In the genomic region with DNA sequence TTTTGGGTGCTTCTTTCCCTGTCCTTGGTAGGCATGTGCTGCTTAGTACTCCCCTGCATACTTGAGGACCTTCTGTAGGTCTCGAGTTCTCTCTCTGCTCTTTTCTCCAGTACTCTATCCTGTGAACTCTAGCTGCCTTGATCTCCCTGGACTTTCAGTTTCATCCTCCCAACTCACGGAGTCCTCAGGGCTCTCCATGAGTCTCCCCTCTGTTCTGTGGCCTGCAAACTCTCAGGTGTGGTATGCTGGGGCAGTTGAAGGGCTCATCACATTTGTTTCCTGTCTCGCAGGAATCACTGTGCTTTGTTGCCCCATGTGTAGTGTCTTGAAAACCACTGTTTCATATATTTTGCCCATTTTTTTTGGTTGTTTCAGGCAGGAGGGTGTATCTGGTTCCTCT, we compare ENCODE assay signal across 21 cellular contexts. TPM values are rescaled to one million over a fixed set of nuclear protein-coding genes. Genes with fewer than 3 reads are reported as not detected.
DNase-seq lines count a peak whose midpoint lies in the region; ATAC-seq and TF ChIP-seq lines count a peak whose summit lies in the region.
"Had no signal": no experiment of that assay in that cellular context is flagged by ENCODE, and none has a peak within 500 bp of the region (broad histone marks: within the 10 kb centered on the region; RNA-seq: fewer than 3 reads in every experiment).

No MANE protein-coding gene starts in this region.

- H3K27ac ChIP-seq in hepatocyte: peak overlapping the region; percentile 2
- peak overlapping the region; percentile 35 for H3K27ac ChIP-seq in subcutaneous abdominal adipose tissue (ENCODE audit: low read depth, low read length)
- H3K27ac ChIP-seq: SK-N-MC, WERI-Rb-1 had no signal

- no peaks in the 10 kb centered on the region for H3K27me3 Mint-ChIP-seq in activated naive CD4-positive, alpha-beta T cell treated with anti-CD3 and anti-CD28 coated beads, Interleukin-2, amount 50 U/mL, for 24 hours
- H3K27me3 Mint-ChIP-seq in WTC11 (ENCODE audit: low read depth): no peaks in the 10 kb centered on the region

- POLR2A ChIA-PET in WTC11 (lab: Charles Lee): no interaction called here

- H3K4me1 Mint-ChIP-seq in activated naive CD4-positive, alpha-beta T cell treated with anti-CD3 and anti-CD28 coated beads, Interleukin-2, amount 50 U/mL, for 24 hours: peaks cover 61% of the 10 kb centered on the region
- peaks cover 19% of the 10 kb centered on the region for H3K4me1 Mint-ChIP-seq in WTC11

- TF ChIP-seq CTCF in WTC11 (IDR thresholded peaks at IDR 0.05) (no peak), hepatocyte (IDR thresholded peaks at IDR 0.05; ENCODE audit: poor library complexity) (no peak)

- H3K4me1 ChIP-seq in hepatocyte (ENCODE audit: insufficient read depth) (peaks cover 11% of the 10 kb centered on the region), subcutaneous abdominal adipose tissue (ENCODE audit: control insufficient read depth in 5 of 5, insufficient read depth in 5 of 5, low read length in 5 of 5) (peaks cover 6 to 44% (median 30%) of the 10 kb centered on the region in 5 donors)

- WGBS in hepatocyte (ENCODE audit: low lambda C conversion rate, missing lambda C conversion rate): 93% methylated on average over 3 of the region's 3 CpGs

- no peaks in the 10 kb centered on the region for H4K20me1 ChIP-seq in hepatocyte (ENCODE audit: insufficient read depth, poor library complexity, severe bottlenecking)

- no peaks in the 10 kb centered on the region for H3K9me2 ChIP-seq in hepatocyte (replicated peaks; ENCODE audit: insufficient read depth)

- H3K27me3 ChIP-seq in hepatocyte: no peaks in the 10 kb centered on the region
- H3K27me3 ChIP-seq in subcutaneous abdominal adipose tissue (ENCODE audit: control insufficient read depth in 5 of 5, insufficient read depth in 4 of 5, low read length in 5 of 5): no peaks in the 10 kb centered on the region

- H3K27ac Mint-ChIP-seq in activated naive CD4-positive, alpha-beta T cell treated with anti-CD3 and anti-CD28 coated beads, Interleukin-2, amount 50 U/mL, for 24 hours: peak overlapping the region; percentile 74
- peak overlapping the region; percentile 22; the same call in 1 of the 2 replicates for H3K27ac Mint-ChIP-seq in WTC11

- CTCF ChIA-PET in WTC11 (lab: Charles Lee): interaction anchor here (1.6 to 4.7 kb wide), 3 partner anchors 9 to 68 kb away, joined by 5 to 43 read pairs (median 23); no protein-coding TSS in a partner anchor

- no peak for DNase-seq in activated naive CD4-positive, alpha-beta T cell (lab: John Stamatoyannopoulos, UW)
- DNase-seq in WTC11 (ENCODE audit: low spot score): no peak
- DNase-seq in hepatocyte (ENCODE audit: low spot score): no peak
- DNase-seq in NCI-H187 treated with DMSO at 0.1 percent for 48 hours (lab: John Stamatoyannopoulos, UW): no peak
- DNase-seq in cerebellar nuclear complex (lab: John Stamatoyannopoulos, UW): no peak
- DNase-seq: activated effector memory CD4-positive, alpha-beta T cell treated with Interleukin-2 at 50 U/mL for 16 hours; EL; foreskin melanocyte; KG1; NCI-H510A; PC-3; WERI-Rb-1 had no signal

- H3K36me3 ChIP-seq in hepatocyte (replicated peaks; ENCODE audit: insufficient read depth, low read depth) (peaks cover 10% of the 10 kb centered on the region), subcutaneous abdominal adipose tissue (ENCODE audit: control insufficient read depth in 5 of 5, insufficient read depth in 5 of 5, low read length in 5 of 5) (peaks cover 35 to 66% (median 56%) of the 10 kb centered on the region in 5 donors)

- H3K79me2 ChIP-seq in hepatocyte: peaks cover 38% of the 10 kb centered on the region

- H3K9me3 ChIP-seq in hepatocyte (ENCODE audit: low read depth): no peaks in the 10 kb centered on the region
- no peaks in the 10 kb centered on the region for H3K9me3 ChIP-seq in subcutaneous abdominal adipose tissue (ENCODE audit: control insufficient read depth in 5 of 5, low read length in 5 of 5)

- peaks cover 33% of the 10 kb centered on the region for H3K36me3 Mint-ChIP-seq in activated naive CD4-positive, alpha-beta T cell treated with anti-CD3 and anti-CD28 coated beads, Interleukin-2, amount 50 U/mL, for 24 hours
- H3K36me3 Mint-ChIP-seq in WTC11: peaks cover 64% of the 10 kb centered on the region

- no peak overlapping the region for H2AFZ ChIP-seq in hepatocyte

- peak overlapping the region in 1 of 5 donors; percentile 53 for H3K9ac ChIP-seq in subcutaneous abdominal adipose tissue (ENCODE audit: low read length in 5 of 5)

- no peak overlapping the region for H3K4me3 Mint-ChIP-seq in activated naive CD4-positive, alpha-beta T cell treated with anti-CD3 and anti-CD28 coated beads, Interleukin-2, amount 50 U/mL, for 24 hours
- no peak overlapping the region for H3K4me3 Mint-ChIP-seq in WTC11

- ATAC-seq in WTC11: no peak
- no peak for ATAC-seq in GM18517 (IDR thresholded peaks at IDR 0.05; ENCODE audit: unreplicated experiment)
- ATAC-seq: PC-3 had no signal

- H3K4me3 ChIP-seq in hepatocyte: no peak overlapping the region
- H3K4me3 ChIP-seq in subcutaneous abdominal adipose tissue (ENCODE audit: low read depth in 1 of 5, low read length in 5 of 5): no peak overlapping the region
- H3K4me3 ChIP-seq: SK-N-MC, skin epidermis had no signal

- H3K9me3 Mint-ChIP-seq in activated naive CD4-positive, alpha-beta T cell treated with anti-CD3 and anti-CD28 coated beads, Interleukin-2, amount 50 U/mL, for 24 hours: no peaks in the 10 kb centered on the region
- 0 out of 2 replicates have a peak, but pooled peaks cover 3% of the 10 kb centered on the region for H3K9me3 Mint-ChIP-seq in WTC11

- H3K4me2 ChIP-seq in hepatocyte: no peak overlapping the region

TF ChIP-seq in WTC11, 78 proteins besides CTCF, POLR2A, EP300 and RAD21:
- TF ChIP-seq, protein P1, sequence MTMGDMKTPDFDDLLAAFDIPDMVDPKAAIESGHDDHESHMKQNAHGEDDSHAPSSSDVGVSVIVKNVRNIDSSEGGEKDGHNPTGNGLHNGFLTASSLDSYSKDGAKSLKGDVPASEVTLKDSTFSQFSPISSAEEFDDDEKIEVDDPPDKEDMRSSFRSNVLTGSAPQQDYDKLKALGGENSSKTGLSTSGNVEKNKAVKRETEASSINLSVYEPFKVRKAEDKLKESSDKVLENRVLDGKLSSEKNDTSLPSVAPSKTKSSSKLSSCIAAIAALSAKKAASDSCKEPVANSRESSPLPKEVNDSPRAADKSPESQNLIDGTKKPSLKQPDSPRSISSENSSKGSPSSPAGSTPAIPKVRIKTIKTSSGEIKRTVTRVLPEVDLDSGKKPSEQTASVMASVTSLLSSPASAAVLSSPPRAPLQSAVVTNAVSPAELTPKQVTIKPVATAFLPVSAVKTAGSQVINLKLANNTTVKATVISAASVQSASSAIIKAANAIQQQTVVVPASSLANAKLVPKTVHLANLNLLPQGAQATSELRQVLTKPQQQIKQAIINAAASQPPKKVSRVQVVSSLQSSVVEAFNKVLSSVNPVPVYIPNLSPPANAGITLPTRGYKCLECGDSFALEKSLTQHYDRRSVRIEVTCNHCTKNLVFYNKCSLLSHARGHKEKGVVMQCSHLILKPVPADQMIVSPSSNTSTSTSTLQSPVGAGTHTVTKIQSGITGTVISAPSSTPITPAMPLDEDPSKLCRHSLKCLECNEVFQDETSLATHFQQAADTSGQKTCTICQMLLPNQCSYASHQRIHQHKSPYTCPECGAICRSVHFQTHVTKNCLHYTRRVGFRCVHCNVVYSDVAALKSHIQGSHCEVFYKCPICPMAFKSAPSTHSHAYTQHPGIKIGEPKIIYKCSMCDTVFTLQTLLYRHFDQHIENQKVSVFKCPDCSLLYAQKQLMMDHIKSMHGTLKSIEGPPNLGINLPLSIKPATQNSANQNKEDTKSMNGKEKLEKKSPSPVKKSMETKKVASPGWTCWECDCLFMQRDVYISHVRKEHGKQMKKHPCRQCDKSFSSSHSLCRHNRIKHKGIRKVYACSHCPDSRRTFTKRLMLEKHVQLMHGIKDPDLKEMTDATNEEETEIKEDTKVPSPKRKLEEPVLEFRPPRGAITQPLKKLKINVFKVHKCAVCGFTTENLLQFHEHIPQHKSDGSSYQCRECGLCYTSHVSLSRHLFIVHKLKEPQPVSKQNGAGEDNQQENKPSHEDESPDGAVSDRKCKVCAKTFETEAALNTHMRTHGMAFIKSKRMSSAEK (CRISPR knock-in tag; IDR thresholded peaks at IDR 0.05; ENCODE audit: borderline replicate concordance): no peak
- TF ChIP-seq, protein P2, sequence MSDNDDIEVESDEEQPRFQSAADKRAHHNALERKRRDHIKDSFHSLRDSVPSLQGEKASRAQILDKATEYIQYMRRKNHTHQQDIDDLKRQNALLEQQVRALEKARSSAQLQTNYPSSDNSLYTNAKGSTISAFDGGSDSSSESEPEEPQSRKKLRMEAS (CRISPR knock-in tag; IDR thresholded peaks at IDR 0.05): no peak
- TF ChIP-seq NFYB (CRISPR knock-in tag; conservative IDR thresholded peaks at IDR 0.05; ENCODE audit: low read depth): no peak
- TF ChIP-seq, protein P3, sequence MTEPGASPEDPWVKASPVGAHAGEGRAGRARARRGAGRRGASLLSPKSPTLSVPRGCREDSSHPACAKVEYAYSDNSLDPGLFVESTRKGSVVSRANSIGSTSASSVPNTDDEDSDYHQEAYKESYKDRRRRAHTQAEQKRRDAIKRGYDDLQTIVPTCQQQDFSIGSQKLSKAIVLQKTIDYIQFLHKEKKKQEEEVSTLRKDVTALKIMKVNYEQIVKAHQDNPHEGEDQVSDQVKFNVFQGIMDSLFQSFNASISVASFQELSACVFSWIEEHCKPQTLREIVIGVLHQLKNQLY (CRISPR knock-in tag; IDR thresholded peaks at IDR 0.05): no peak
- no peak for TF ChIP-seq ELF4 (CRISPR knock-in tag; IDR thresholded peaks at IDR 0.05; ENCODE audit: low read depth)

RNA-seq across cellular contexts. Expression of a gene that starts 3.3 kb away (rescaled TPM):
- total RNA-seq in WTC11 (2021) (30.1 to 34.8 TPM (median 30.9 TPM) in 3 replicates), hepatocyte (23.5 and 28.2 TPM in 2 replicates)
- polyA plus RNA-seq in hepatocyte: 70.1 and 71.5 TPM in 2 replicates

RNA-seq across cellular contexts. Expression of a gene that starts 14.6 kb away (rescaled TPM):
- total RNA-seq in WTC11 (2021): 235 to 295 TPM (median 251 TPM) in 3 replicates
- total RNA-seq in hepatocyte: 109 and 120 TPM in 2 replicates
- 155 and 170 TPM in 2 replicates for polyA plus RNA-seq in hepatocyte

RNA-seq across cellular contexts. Expression of a gene that starts 17.8 kb away (rescaled TPM):
- total RNA-seq in WTC11 (2021) (21.3 to 22.6 TPM (median 21.6 TPM) in 3 replicates), hepatocyte (0.68 and 0.80 TPM in 2 replicates)
- 1.1 and 2.6 TPM in 2 replicates for polyA plus RNA-seq in hepatocyte
- total RNA-seq: bronchial epithelial cell, mesenteric fat pad, osteoblast, PC-3 had no signal

RNA-seq across cellular contexts. Expression of a gene that starts 40.5 kb away (rescaled TPM):
- not detected in 3 replicates for total RNA-seq in WTC11 (2021)
- total RNA-seq in hepatocyte: not detected in 2 replicates
- not detected in 2 replicates for polyA plus RNA-seq in hepatocyte
- total RNA-seq: osteoblast had no signal

RNA-seq across cellular contexts. Expression of a gene that starts 54.9 kb away (rescaled TPM):
- total RNA-seq in WTC11 (2021) (0.72 to 2.7 TPM (median 1.9 TPM) in 3 replicates), hepatocyte (3.0 and 4.4 TPM in 2 replicates)
- polyA plus RNA-seq in hepatocyte: 9.4 and 17.6 TPM in 2 replicates
- total RNA-seq: mesenteric fat pad, subcutaneous adipose tissue had no signal

Comparison
In these comparisons a context has a peak if more than half of its experiments do, and no peak if none do; other contexts are left out.
1. RNA of a gene that starts 17.8 kb away (total RNA-seq): 21.3 to 22.6 TPM in WTC11; 0.68 to 0.80 TPM in hepatocyte; every median in the first group is over 10 times any median in the second.